In the genomic region with DNA sequence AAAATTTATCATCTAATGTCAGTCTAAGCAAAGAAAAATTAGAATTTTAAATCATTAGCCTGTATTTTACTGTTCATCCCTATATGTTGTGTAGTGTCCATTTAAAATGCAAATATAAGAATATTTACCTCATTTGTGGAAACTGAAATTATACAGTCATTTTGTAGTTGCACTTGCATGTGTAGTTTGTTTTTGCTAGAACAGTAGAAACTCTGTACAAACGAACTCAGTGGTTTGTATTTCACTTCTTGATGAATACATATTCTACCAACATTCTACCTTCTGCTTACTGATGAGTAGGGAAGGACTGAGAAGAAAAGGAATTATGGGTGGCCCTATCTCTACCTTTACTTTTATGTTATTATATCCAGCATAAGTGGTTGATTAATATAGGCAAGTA, we compare ENCODE assay signal across 18 cellular contexts. TPM values are rescaled to one million over a fixed set of nuclear protein-coding genes. Genes with fewer than 3 reads are reported as not detected.
DNase-seq lines count a peak whose midpoint lies in the region; ATAC-seq, FAIRE-seq and TF ChIP-seq lines count a peak whose summit lies in the region.
"Had no signal": no experiment of that assay in that cellular context is flagged by ENCODE, and none has a peak within 500 bp of the region (broad histone marks: within the 10 kb centered on the region; RNA-seq: fewer than 3 reads in every experiment).

No MANE protein-coding gene starts in this region.

- H3K4me1 ChIP-seq in GM12878 (ENCODE audit: control insufficient read depth, insufficient read depth, low read length), result peaks cover 6% of the 10 kb centered on the region
- H3K4me1 ChIP-seq in smooth muscle cell (ENCODE audit: low read depth), result peaks cover 4% of the 10 kb centered on the region

- peak; percentile 9 for DNase-seq in GM12865 (ENCODE audit: low read depth)
- DNase-seq in H54 (ENCODE audit: insufficient read length, low spot score), result no peak
- DNase-seq in GM12878 (ENCODE audit: low read depth, low spot score), result no peak
- DNase-seq in smooth muscle cell (lab: John Stamatoyannopoulos, UW; ENCODE audit: unreplicated experiment), result no peak
- no peak for DNase-seq in NCI-H2107 (lab: John Stamatoyannopoulos, UW)
- no peak for DNase-seq in H4 (ENCODE audit: low spot score)
- DNase-seq: Calu3; CD8-positive, alpha-beta T cell; DMS79 treated with DMSO at 0.1 percent for 48 hours; H7; HFFc6; IMR-90 had no signal

- no TSS peak for BruUV-seq in GM12878 (replicated peaks; lab: Mats Ljungman, UMichigan)

- H3F3A ChIP-seq in smooth muscle cell (ENCODE audit: low read depth), result peaks cover 7% of the 10 kb centered on the region

- H3K9ac ChIP-seq in GM12878 (ENCODE audit: control insufficient read depth, insufficient read depth, low read length), result no peak overlapping the region
- no peak overlapping the region for H3K9ac ChIP-seq in smooth muscle cell (ENCODE audit: low read depth)
- H3K9ac ChIP-seq: BLaER1 treated with 17β-estradiol and CSF1 and Interleukin-3, amounts not matched to agents 10 nM and 100 nM; GM23248 had no signal

- H3K79me2 ChIP-seq in GM12878 (ENCODE audit: control insufficient read depth, insufficient read depth, low read length) (peaks cover 11% of the 10 kb centered on the region), smooth muscle cell (ENCODE audit: low read depth) (peaks cover 100% of the 10 kb centered on the region)

- FAIRE-seq in H54 (lab: Jason Lieb, UNC) (peak; percentile 50), GM12878 (lab: Jason Lieb, UNC) (no peak)
- FAIRE-seq: HTR-8/SVneo, K562 had no signal

- no peak for TF ChIP-seq RAD21 in GM12878 (IDR thresholded peaks at IDR 0.05; ENCODE audit: insufficient read depth, low read depth, low read length)

- H3K27me3 ChIP-seq in GM12878 (replicated peaks in 1 of 2; ENCODE audit: control insufficient read depth in 2 of 2, insufficient read depth in 2 of 2, low read length in 1 of 2) (no peaks in the 10 kb centered on the region), smooth muscle cell (ENCODE audit: low read depth) (no peaks in the 10 kb centered on the region)
- H3K27me3 ChIP-seq: BLaER1 treated with 17β-estradiol and CSF1 and Interleukin-3, amounts not matched to agents 10 nM and 100 nM had no signal

- intact Hi-C loops in GM12878 (cut with micrococcal nuclease; ENCODE audit: unreplicated experiment), result no loop called here

- H3K9me3 ChIP-seq in GM12878 (replicated peaks; ENCODE audit: control insufficient read depth, insufficient read depth, low read length) (no peaks in the 10 kb centered on the region; the same call in 2 of the 3 replicates), smooth muscle cell (replicated peaks; ENCODE audit: low read depth) (no peaks in the 10 kb centered on the region)
- H3K9me3 ChIP-seq: BLaER1 treated with 17β-estradiol and CSF1 and Interleukin-3, amounts not matched to agents 10 nM and 100 nM had no signal

- peak; percentile 53 for ATAC-seq in GM12878
- ATAC-seq in GM19328 (IDR thresholded peaks at IDR 0.05; ENCODE audit: unreplicated experiment), result no peak
- ATAC-seq: CD8-positive, alpha-beta T cell; HCT116; K562 had no signal

- no peak for TF ChIP-seq CTCF in GM12865 (IDR thresholded peaks at IDR 0.05; ENCODE audit: insufficient read depth, low read depth, low read length, missing control alignments)
- TF ChIP-seq CTCF in GM12878 (IDR thresholded peaks at IDR 0.05 in 2 of 3, conservative IDR thresholded peaks at IDR 0.05 in 1 of 3; ENCODE audit: control insufficient read depth in 2 of 3, extremely low read depth in 1 of 3, insufficient read depth in 1 of 3, low read depth in 3 of 3, low read length in 3 of 3), result no peak
- no peak for TF ChIP-seq CTCF in smooth muscle cell (IDR thresholded peaks at IDR 0.05; ENCODE audit: borderline replicate concordance, insufficient read depth, poor library complexity, severe bottlenecking)

- H2AFZ ChIP-seq in GM12878 (ENCODE audit: control insufficient read depth, low read depth, low read length), result no peak overlapping the region
- H2AFZ ChIP-seq in smooth muscle cell (ENCODE audit: low read depth), result no peak overlapping the region
- H2AFZ ChIP-seq: GM23248 had no signal

- H3K27ac ChIP-seq in GM12878 (ENCODE audit: control insufficient read depth, insufficient read depth) (no peak overlapping the region), smooth muscle cell (ENCODE audit: low read depth) (peak overlapping the region; percentile 19)
- H3K27ac ChIP-seq: BLaER1 treated with 17β-estradiol and CSF1 and Interleukin-3, amounts not matched to agents 10 nM and 100 nM; GM23248 had no signal

- CTCF ChIA-PET in GM12878 (lab: Yijun Ruan, JAX), result no interaction called here

- no peaks in the 10 kb centered on the region for H4K20me1 ChIP-seq in GM12878 (ENCODE audit: control insufficient read depth, insufficient read depth)
- peaks cover 98% of the 10 kb centered on the region for H4K20me1 ChIP-seq in smooth muscle cell (ENCODE audit: low read depth)

- TF ChIP-seq POLR2A in H54 (IDR thresholded peaks at IDR 0.05; ENCODE audit: low read depth, low read length), result no peak
- TF ChIP-seq POLR2A in GM12878 (IDR thresholded peaks at IDR 0.05; ENCODE audit: low read depth, low read length), result no peak

- in situ Hi-C loops in GM12878 (cut with MboI), result no loop called here

- H3K36me3 ChIP-seq in GM12878 (ENCODE audit: control insufficient read depth in 2 of 2, insufficient read depth in 2 of 2, low read length in 1 of 2), result no peaks in the 10 kb centered on the region
- H3K36me3 ChIP-seq in smooth muscle cell (ENCODE audit: low read depth), result no peaks in the 10 kb centered on the region

- RAD21 ChIA-PET in GM12878 (lab: Charles Lee; ENCODE audit: unreplicated experiment), result no interaction called here

- no peak for TF ChIP-seq EP300 in GM12878 (IDR thresholded peaks at IDR 0.05; ENCODE audit: borderline replicate concordance in 1 of 2, control insufficient read depth in 1 of 2, low read depth in 2 of 2, low read length in 2 of 2)

- SMC1A ChIA-PET in GM12878 (lab: Charles Lee; ENCODE audit: uncharacterized antibody, unreplicated experiment), result no interaction called here

- H3K4me3 ChIP-seq in GM12865 (ENCODE audit: low read depth, low read length) (no peak overlapping the region), GM12878 (no peak overlapping the region), smooth muscle cell (no peak overlapping the region)
- H3K4me3 ChIP-seq: BLaER1 treated with 17β-estradiol and CSF1 and Interleukin-3, amounts not matched to agents 10 nM and 100 nM; GM23248; K562 had no signal

- POLR2A ChIA-PET in GM12878 (lab: Charles Lee), result no interaction called here

- no peak overlapping the region for H3K4me2 ChIP-seq in GM12878 (ENCODE audit: control insufficient read depth, insufficient read depth)
- no peak overlapping the region for H3K4me2 ChIP-seq in smooth muscle cell
- H3K4me2 ChIP-seq: BLaER1 treated with 17β-estradiol and CSF1 and Interleukin-3, amounts not matched to agents 10 nM and 100 nM had no signal

- 7% methylated on average over 1 of the region's 1 CpG for WGBS in GM12878 (ENCODE audit: insufficient coverage, insufficient replicate concordance, low lambda C conversion rate, missing lambda C conversion rate)
- 96% methylated on average over 1 of the region's 1 CpG for WGBS in smooth muscle cell (ENCODE audit: low lambda C conversion rate)

TF ChIP-seq in GM12878, 131 proteins besides CTCF, POLR2A, EP300 and RAD21 (continues in another document):
- TF ChIP-seq, protein P1, sequence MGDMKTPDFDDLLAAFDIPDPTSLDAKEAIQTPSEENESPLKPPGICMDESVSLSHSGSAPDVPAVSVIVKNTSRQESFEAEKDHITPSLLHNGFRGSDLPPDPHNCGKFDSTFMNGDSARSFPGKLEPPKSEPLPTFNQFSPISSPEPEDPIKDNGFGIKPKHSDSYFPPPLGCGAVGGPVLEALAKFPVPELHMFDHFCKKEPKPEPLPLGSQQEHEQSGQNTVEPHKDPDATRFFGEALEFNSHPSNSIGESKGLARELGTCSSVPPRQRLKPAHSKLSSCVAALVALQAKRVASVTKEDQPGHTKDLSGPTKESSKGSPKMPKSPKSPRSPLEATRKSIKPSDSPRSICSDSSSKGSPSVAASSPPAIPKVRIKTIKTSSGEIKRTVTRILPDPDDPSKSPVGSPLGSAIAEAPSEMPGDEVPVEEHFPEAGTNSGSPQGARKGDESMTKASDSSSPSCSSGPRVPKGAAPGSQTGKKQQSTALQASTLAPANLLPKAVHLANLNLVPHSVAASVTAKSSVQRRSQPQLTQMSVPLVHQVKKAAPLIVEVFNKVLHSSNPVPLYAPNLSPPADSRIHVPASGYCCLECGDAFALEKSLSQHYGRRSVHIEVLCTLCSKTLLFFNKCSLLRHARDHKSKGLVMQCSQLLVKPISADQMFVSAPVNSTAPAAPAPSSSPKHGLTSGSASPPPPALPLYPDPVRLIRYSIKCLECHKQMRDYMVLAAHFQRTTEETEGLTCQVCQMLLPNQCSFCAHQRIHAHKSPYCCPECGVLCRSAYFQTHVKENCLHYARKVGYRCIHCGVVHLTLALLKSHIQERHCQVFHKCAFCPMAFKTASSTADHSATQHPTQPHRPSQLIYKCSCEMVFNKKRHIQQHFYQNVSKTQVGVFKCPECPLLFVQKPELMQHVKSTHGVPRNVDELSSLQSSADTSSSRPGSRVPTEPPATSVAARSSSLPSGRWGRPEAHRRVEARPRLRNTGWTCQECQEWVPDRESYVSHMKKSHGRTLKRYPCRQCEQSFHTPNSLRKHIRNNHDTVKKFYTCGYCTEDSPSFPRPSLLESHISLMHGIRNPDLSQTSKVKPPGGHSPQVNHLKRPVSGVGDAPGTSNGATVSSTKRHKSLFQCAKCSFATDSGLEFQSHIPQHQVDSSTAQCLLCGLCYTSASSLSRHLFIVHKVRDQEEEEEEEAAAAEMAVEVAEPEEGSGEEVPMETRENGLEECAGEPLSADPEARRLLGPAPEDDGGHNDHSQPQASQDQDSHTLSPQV (IDR thresholded peaks at IDR 0.05), result no peak
- no peak for TF ChIP-seq IKZF2 (IDR thresholded peaks at IDR 0.05)

RNA-seq across cellular contexts. Expression of a gene that starts 29.7 kb away (rescaled TPM):
- 51.2 and 52.0 TPM in 2 replicates for total RNA-seq in GM12878 (2013; cell fraction: nucleolus; rRNA removed)
- total RNA-seq in GM12878 (2014; rRNA removed), result 6.0 and 7.0 TPM in 2 replicates
- total RNA-seq in GM12878 (2014; rRNA removed; fragmentation: Illumina TruSeq; extraction: Trizol), result 9.3 and 10.4 TPM in 2 replicates
- 15.6 and 15.7 TPM in 2 replicates for total RNA-seq in GM12878 (2021)
- polyA plus RNA-seq in GM12878 (2011; ENCODE audit: low read depth), result 6.6 TPM
- polyA plus RNA-seq in GM12878 (2011; rRNA removed), result 33.0 and 34.5 TPM in 2 replicates
- 14.7 and 22.6 TPM in 2 replicates for polyA plus RNA-seq in GM12878 (2011; cell fraction: cytosol; rRNA removed)
- polyA plus RNA-seq in GM12878 (2011; cell fraction: nucleus; rRNA removed), result 9.9 and 11.8 TPM in 2 replicates
- polyA plus RNA-seq in GM12878 (2012), result 7.2 and 10.4 TPM in 2 replicates
- 14.8 and 19.5 TPM in 2 replicates for polyA plus RNA-seq in GM12878 (2014; fragmentation: Illumina TruSeq; extraction: Trizol)
- polyA plus RNA-seq in GM12878 (2014; fragmentation: Nextera tagmentation; extraction: Ambion mirVana), result 1 to 10 TPM; 2.4 to 3.4 TPM
- 5.9 and 6.1 TPM in 2 replicates for polyA plus RNA-seq in GM12878 (2014; rRNA removed)
- 1 to 10 TPM; 6.5 to 7.8 TPM for polyA plus RNA-seq in GM12878 (2016; fragmentation: Nextera tagmentation; extraction: Ambion mirVana)
- polyA minus RNA-seq in GM12878 (2011; rRNA and poly(A)+ RNA removed), result 51.6 and 107 TPM in 2 replicates
- 25.5 and 29.5 TPM in 2 replicates for polyA minus RNA-seq in GM12878 (2011; cell fraction: cytosol; rRNA and poly(A)+ RNA removed)
- polyA minus RNA-seq in GM12878 (2011; cell fraction: nucleus; rRNA and poly(A)+ RNA removed), result 10.2 and 12.0 TPM in 2 replicates
- 70.9 and 72.1 TPM in 2 replicates for total RNA-seq in smooth muscle cell
- 21.5 and 26.4 TPM in 2 replicates for polyA plus RNA-seq in smooth muscle cell
- 9.8 and 13.3 TPM in 2 replicates for total RNA-seq in H4 (2014; rRNA removed; shearing (Covaris generic))
